25 cellular contexts compared by ENCODE assay signal in the genomic region with DNA sequence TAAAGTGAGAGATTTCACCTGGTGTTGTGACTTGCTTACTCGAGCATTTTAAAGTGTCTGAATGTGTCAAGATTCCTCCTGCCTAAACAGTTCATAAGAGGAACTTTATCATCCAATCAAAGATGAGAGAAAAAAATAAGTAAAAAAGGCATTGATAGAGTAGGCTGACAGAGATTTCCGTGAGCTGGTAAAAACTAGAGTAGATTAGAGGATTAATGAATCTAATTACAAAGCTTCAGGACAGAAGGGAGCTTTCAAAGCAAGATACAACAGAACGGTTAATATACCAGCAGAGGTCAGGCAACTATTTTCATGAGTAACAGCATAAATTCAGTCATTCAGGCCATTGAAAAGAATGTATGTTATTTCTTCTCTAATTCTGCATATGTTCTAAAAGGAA.
"Had no signal": no experiment of that assay in that cellular context is flagged by ENCODE, and none has a peak within 500 bp of the region (broad histone marks: within the 10 kb centered on the region; RNA-seq: fewer than 3 reads in every experiment).

No MANE protein-coding gene starts in this region.

- H3K4me1 Mint-ChIP-seq: stimulated activated naive B cell treated with anti-CD40 and anti-IgM and Interleukin-4, amounts not matched to agents 10 μg/mL and 1 μg/mL and 100 μg/mL, for 72 hours; stimulated activated naive CD8-positive, alpha-beta T cell treated with anti-CD3 and anti-CD28 coated beads, Interleukin-15, amount 100 ng/mL, for 72 hours had no signal

- H3K4me1 ChIP-seq: heart left ventricle, right atrium auricular region, testis, upper lobe of right lung, vagina had no signal

- H3K9me3 Mint-ChIP-seq: natural killer cell treated with Interleukin-12 subunit alpha and Interleukin-12 subunit beta and Interleukin-15 and Interleukin-18, amount 100 ng/mL, for 72 hours; neural progenitor cell; stimulated activated naive B cell treated with anti-CD40 and anti-IgM and Interleukin-4, amounts not matched to agents 10 μg/mL and 1 μg/mL and 100 μg/mL, for 72 hours; stimulated activated naive CD8-positive, alpha-beta T cell treated with anti-CD3 and anti-CD28 coated beads, Interleukin-15, amount 100 ng/mL, for 72 hours had no signal

- H3K36me3 ChIP-seq: heart left ventricle, neural progenitor cell, ovary, right atrium auricular region, sigmoid colon, tibial nerve, upper lobe of right lung, vagina had no signal

- H3K4me3 Mint-ChIP-seq: natural killer cell treated with Interleukin-12 subunit alpha and Interleukin-12 subunit beta and Interleukin-15 and Interleukin-18, amount 100 ng/mL, for 72 hours; neural progenitor cell; stimulated activated naive B cell treated with anti-CD40 and anti-IgM and Interleukin-4, amounts not matched to agents 10 μg/mL and 1 μg/mL and 100 μg/mL, for 72 hours; stimulated activated naive CD8-positive, alpha-beta T cell treated with anti-CD3 and anti-CD28 coated beads, Interleukin-15, amount 100 ng/mL, for 72 hours had no signal

- H3K9me3 ChIP-seq: heart left ventricle, ovary, right atrium auricular region, sigmoid colon, testis, tibial nerve, upper lobe of right lung, vagina had no signal

- H3K4me3 ChIP-seq: dorsolateral prefrontal cortex, heart left ventricle, neural progenitor cell, ovary, right atrium auricular region, sigmoid colon, skin epidermis, testis, tibial nerve, upper lobe of right lung, vagina had no signal

- H3K27ac ChIP-seq: dorsolateral prefrontal cortex, heart left ventricle, neural progenitor cell, ovary, right atrium auricular region, sigmoid colon, skin epidermis, testis, tibial nerve, upper lobe of right lung, vagina had no signal

- H3K27me3 Mint-ChIP-seq: stimulated activated naive B cell treated with anti-CD40 and anti-IgM and Interleukin-4, amounts not matched to agents 10 μg/mL and 1 μg/mL and 100 μg/mL, for 72 hours; stimulated activated naive CD8-positive, alpha-beta T cell treated with anti-CD3 and anti-CD28 coated beads, Interleukin-15, amount 100 ng/mL, for 72 hours had no signal

- ATAC-seq: esophagus mucosa; heart left ventricle; left lobe of liver; natural killer cell treated with Interleukin-12 subunit alpha and Interleukin-12 subunit beta and Interleukin-15 and Interleukin-18, amount 100 ng/mL, for 72 hours; stimulated activated naive B cell treated with anti-CD40 and anti-IgM and Interleukin-4, amounts not matched to agents 10 μg/mL and 1 μg/mL and 100 μg/mL, for 72 hours; stimulated activated naive CD8-positive, alpha-beta T cell treated with anti-CD3 and anti-CD28 coated beads, Interleukin-15, amount 100 ng/mL, for 72 hours; upper lobe of right lung had no signal

- DNase-seq: dorsolateral prefrontal cortex; effector CD8-positive, alpha-beta T cell; heart left ventricle; hippocampal formation; mammary epithelial cell; midbrain; nucleus accumbens; ovary; sigmoid colon; stimulated activated CD4-positive, alpha-beta T cell treated with anti-CD3 and anti-CD28 coated beads, Interleukin-2, amount 100 ng/mL, for 24 hours; stimulated activated CD4-positive, alpha-beta T cell treated with anti-CD3 and anti-CD28 coated beads, Interleukin-4, amount 100 ng/mL, for 4 hours; stimulated activated naive B cell treated with anti-CD40 and anti-IgM and Interleukin-4, amounts not matched to agents 10 μg/mL and 1 μg/mL and 100 μg/mL, for 72 hours; stimulated activated naive CD8-positive, alpha-beta T cell treated with anti-CD3 and anti-CD28 coated beads, Interleukin-15, amount 100 ng/mL, for 72 hours; testis; upper lobe of right lung had no signal

- H3K27ac Mint-ChIP-seq: natural killer cell treated with Interleukin-12 subunit alpha and Interleukin-12 subunit beta and Interleukin-15 and Interleukin-18, amount 100 ng/mL, for 72 hours; neural progenitor cell; stimulated activated naive B cell treated with anti-CD40 and anti-IgM and Interleukin-4, amounts not matched to agents 10 μg/mL and 1 μg/mL and 100 μg/mL, for 72 hours; stimulated activated naive CD8-positive, alpha-beta T cell treated with anti-CD3 and anti-CD28 coated beads, Interleukin-15, amount 100 ng/mL, for 72 hours had no signal

- H3K27me3 ChIP-seq: dorsolateral prefrontal cortex, heart left ventricle, neural progenitor cell, ovary, right atrium auricular region, sigmoid colon, testis, tibial nerve, upper lobe of right lung, vagina had no signal

- FAIRE-seq: endometrium, frontal cortex had no signal

- H3K36me3 Mint-ChIP-seq: natural killer cell treated with Interleukin-12 subunit alpha and Interleukin-12 subunit beta and Interleukin-15 and Interleukin-18, amount 100 ng/mL, for 72 hours; neural progenitor cell; stimulated activated naive B cell treated with anti-CD40 and anti-IgM and Interleukin-4, amounts not matched to agents 10 μg/mL and 1 μg/mL and 100 μg/mL, for 72 hours had no signal
